In the genomic region with DNA sequence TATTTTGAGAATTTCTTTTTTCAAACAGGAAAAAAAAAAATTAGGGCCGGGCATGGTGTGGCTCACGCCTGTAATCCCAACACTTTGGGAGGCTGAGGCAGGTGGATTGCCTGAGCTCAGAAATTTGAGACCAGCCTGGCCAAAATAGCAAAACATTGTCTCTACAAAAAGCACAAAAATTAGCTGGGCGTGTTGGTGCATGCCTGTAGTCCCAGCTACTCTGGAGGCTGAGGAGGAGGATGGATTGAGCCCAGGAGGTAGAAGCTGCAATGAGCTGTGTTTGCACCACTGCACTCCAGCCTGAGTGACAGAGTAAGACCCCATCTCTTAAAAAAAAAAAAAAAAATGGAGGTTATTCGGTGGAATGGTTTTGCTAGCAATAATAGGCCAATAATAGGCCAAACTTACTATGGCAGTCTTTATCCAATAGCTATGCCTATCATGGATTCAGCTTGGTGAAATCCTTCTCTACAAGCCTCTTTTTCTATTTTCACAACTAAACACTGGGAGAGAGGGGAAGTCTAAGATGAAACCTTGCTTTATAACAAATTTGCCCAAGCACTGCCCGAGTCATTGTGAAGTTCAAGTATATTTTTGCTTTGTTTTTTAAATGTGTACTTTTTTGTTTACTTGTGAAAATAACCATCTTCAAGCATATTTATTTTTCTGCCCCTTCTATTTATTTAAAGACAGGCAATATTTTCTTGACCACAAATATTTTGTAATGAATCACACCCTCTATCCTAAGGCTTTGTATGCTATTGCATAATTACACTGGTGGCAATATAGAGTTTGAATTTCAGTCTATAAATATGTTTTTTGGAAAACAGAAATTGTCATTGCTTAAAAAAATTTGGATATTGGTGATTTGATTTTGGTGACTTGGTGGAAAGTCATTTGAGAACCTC, we compare ENCODE assay signal across 22 cellular contexts. TPM values are rescaled to one million over a fixed set of nuclear protein-coding genes. Genes with fewer than 3 reads are reported as not detected.
DNase-seq lines count a peak whose midpoint lies in the region; ATAC-seq and TF ChIP-seq lines count a peak whose summit lies in the region.
"Had no signal": no experiment of that assay in that cellular context is flagged by ENCODE, and none has a peak within 500 bp of the region (broad histone marks: within the 10 kb centered on the region; RNA-seq: fewer than 3 reads in every experiment).

No MANE protein-coding gene starts in this region.

- intact Hi-C loops in head of caudate nucleus (cut with DNase I): no loop called here

- H3F3A ChIP-seq in GM23248 (ENCODE audit: insufficient read depth): peaks cover 6% of the 10 kb centered on the region; the same call in 1 of the 2 replicates

- no peaks in the 10 kb centered on the region for H3K36me3 Mint-ChIP-seq in nephron progenitor cell (ENCODE audit: low read depth)

- H3K9me3 Mint-ChIP-seq in nephron progenitor cell: no peaks in the 10 kb centered on the region

- H3K27me3 Mint-ChIP-seq in nephron progenitor cell (ENCODE audit: low read depth, poor library complexity): no peaks in the 10 kb centered on the region

- H3K27me3 ChIP-seq in GM23248 (replicated peaks; ENCODE audit: insufficient read depth): no peaks in the 10 kb centered on the region
- H3K27me3 ChIP-seq in RWPE2 (ENCODE audit: insufficient read depth, poor library complexity, severe bottlenecking): no peaks in the 10 kb centered on the region
- H3K27me3 ChIP-seq: ascending aorta, colonic mucosa, sigmoid colon, stomach, upper lobe of left lung had no signal

- H3K4me1 ChIP-seq in GM23248 (ENCODE audit: insufficient read depth) (peaks cover 17% of the 10 kb centered on the region), RWPE2 (ENCODE audit: insufficient read depth, poor library complexity, severe bottlenecking) (peaks cover 11% of the 10 kb centered on the region)
- H3K4me1 ChIP-seq: ascending aorta, Caco-2, colonic mucosa, HAP-1, sigmoid colon, stomach, upper lobe of left lung had no signal

- no peak overlapping the region for H3K9ac ChIP-seq in GM23248

- in situ Hi-C loops in GM23248 (cut with MboI): no loop called here

- H3K4me3 Mint-ChIP-seq in nephron progenitor cell: no peak overlapping the region

- no peaks in the 10 kb centered on the region for H3K9me2 ChIP-seq in GM23248 (ENCODE audit: insufficient read depth)

- H3K79me2 ChIP-seq in GM23248 (ENCODE audit: insufficient read depth): no peaks in the 10 kb centered on the region

- no peak overlapping the region; the same call in 1 of the 2 replicates for H3K4me3 ChIP-seq in GM23248
- H3K4me3 ChIP-seq in RWPE2 (ENCODE audit: severe bottlenecking): no peak overlapping the region
- H3K4me3 ChIP-seq: ascending aorta, colonic mucosa, HAP-1, sigmoid colon, stomach, upper lobe of left lung had no signal

- 94 to 97% methylated on average over 5 of the region's 5 CpGs for WGBS in GM23248 (ENCODE audit: low coverage in 1 of 2, low lambda C conversion rate in 2 of 2, missing lambda C conversion rate in 2 of 2), 2 experiments

- ATAC-seq in RWPE2 (ENCODE audit: low read depth): peak; percentile 73
- no peak for ATAC-seq in GM18498 (IDR thresholded peaks at IDR 0.05; ENCODE audit: unreplicated experiment)

- H3K9me3 ChIP-seq in GM23248 (ENCODE audit: low read depth): no peaks in the 10 kb centered on the region
- no peaks in the 10 kb centered on the region for H3K9me3 ChIP-seq in RWPE2 (ENCODE audit: severe bottlenecking)
- H3K9me3 ChIP-seq: ascending aorta, Caco-2, colonic mucosa, HAP-1, sigmoid colon, stomach, upper lobe of left lung had no signal

- H3K4me2 ChIP-seq in GM23248 (ENCODE audit: unreplicated experiment): peak overlapping the region; percentile 12

- H2AFZ ChIP-seq in GM23248: no peak overlapping the region

- H3K27ac Mint-ChIP-seq in nephron progenitor cell: no peak overlapping the region

- H3K36me3 ChIP-seq in GM23248 (ENCODE audit: low read depth): no peaks in the 10 kb centered on the region
- no peaks in the 10 kb centered on the region for H3K36me3 ChIP-seq in RWPE2 (ENCODE audit: low read depth)
- H3K36me3 ChIP-seq: ascending aorta, colonic mucosa, HAP-1, sigmoid colon, stomach, upper lobe of left lung had no signal

- H4K20me1 ChIP-seq in GM23248 (ENCODE audit: insufficient read depth): no peaks in the 10 kb centered on the region

- no peaks in the 10 kb centered on the region for H3K4me1 Mint-ChIP-seq in nephron progenitor cell

- TF ChIP-seq CTCF in RWPE2 (IDR thresholded peaks at IDR 0.05; ENCODE audit: poor library complexity, severe bottlenecking) (no peak), nephron progenitor cell (IDR thresholded peaks at IDR 0.05) (no peak)

- H3K27ac ChIP-seq in GM23248 (0 out of 2 replicates have a peak overlapping the region, but pooled peaks have one; percentile 27), RWPE2 (ENCODE audit: poor library complexity, severe bottlenecking) (peak overlapping the region; percentile 25)
- H3K27ac ChIP-seq: ascending aorta, colonic mucosa, sigmoid colon, stomach, upper lobe of left lung, VCaP had no signal

- DNase-seq in AG08395 (ENCODE audit: low spot score): peak; percentile 29
- DNase-seq in GM23248: peak; percentile 62
- no peak for DNase-seq in RWPE2 (ENCODE audit: low spot score)
- peak; percentile 59 for DNase-seq in fibroblast of peridontal ligament (ENCODE audit: extremely low read depth)
- DNase-seq in islet precursor cell: no peak
- no peak for DNase-seq in nephron progenitor cell
- no peak for DNase-seq in head of caudate nucleus
- DNase-seq: activated naive CD4-positive, alpha-beta T cell treated with Interleukin-2 at 50 U/mL for 16 hours; Caco-2; colonic mucosa; Kasumi-1; NCI-H187 treated with DMSO at 0.1 percent for 48 hours; NCI-H446 treated with DMSO at 0.1 percent for 48 hours; sigmoid colon; stimulated activated CD4-positive, alpha-beta T cell treated with anti-CD3 and anti-CD28 coated beads, Interleukin-2, amount 100 ng/mL, for 24 hours; stomach; T-helper 1 cell; upper lobe of left lung had no signal

RNA-seq across cellular contexts. Expression of gene KYNU, which starts 20.0 kb away (rescaled TPM):
- total RNA-seq in GM23248 (2014; rRNA removed; shearing (Covaris generic)): under 0.01 TPM in 1 of 2 replicates, not detected in the other
- 0.15 TPM in 1 of 2 replicates, not detected in the other for polyA plus RNA-seq in GM23248 (2016; fragmentation: Nextera tagmentation; extraction: Ambion mirVana)

Comparison
In these comparisons a context has a peak if more than half of its experiments do, and no peak if none do; other contexts are left out.
1. DNase-seq: peak in AG08395 (single experiment), GM23248 (single experiment) and fibroblast of peridontal ligament (single experiment); none in RWPE2 (single experiment), islet precursor cell (single experiment), nephron progenitor cell (single experiment) and head of caudate nucleus (0 of 42).